13 cellular contexts compared by ENCODE assay signal in the genomic region with DNA sequence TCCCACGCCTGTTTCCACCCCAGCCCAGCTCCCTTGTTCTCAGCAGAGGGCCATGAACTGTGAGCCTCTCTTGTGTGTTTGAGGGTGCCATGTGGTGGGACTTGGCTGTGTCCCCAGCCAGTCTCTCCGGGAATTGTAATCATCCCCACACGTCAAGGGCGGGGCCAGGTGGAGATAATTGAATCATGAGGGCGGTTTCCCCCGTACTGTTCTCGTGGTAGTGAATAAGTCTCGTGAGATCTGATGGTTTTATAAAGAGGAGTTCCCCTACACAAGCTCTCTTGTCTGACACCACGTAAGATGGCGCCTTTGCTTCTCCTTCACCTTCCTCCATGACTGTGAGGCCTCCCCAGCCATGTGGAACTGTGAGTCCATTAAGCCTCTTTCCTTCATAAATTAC. TPM values are rescaled to one million over a fixed set of nuclear protein-coding genes. Genes with fewer than 3 reads are reported as not detected.
DNase-seq lines count a peak whose midpoint lies in the region; ATAC-seq and TF ChIP-seq lines count a peak whose summit lies in the region.
"Had no signal": no experiment of that assay in that cellular context is flagged by ENCODE, and none has a peak within 500 bp of the region (broad histone marks: within the 10 kb centered on the region; RNA-seq: fewer than 3 reads in every experiment).

No MANE protein-coding gene starts in this region.

- no peak overlapping the region for H3K9ac ChIP-seq in smooth muscle cell (ENCODE audit: low read depth)

- H3K4me3 ChIP-seq in smooth muscle cell, result no peak overlapping the region
- H3K4me3 ChIP-seq: GM12878 had no signal

- H3K79me2 ChIP-seq in smooth muscle cell (ENCODE audit: low read depth), result peaks cover 6% of the 10 kb centered on the region

- peak overlapping the region; percentile 63 for H3K27ac Mint-ChIP-seq in activated naive CD8-positive, alpha-beta T cell treated with anti-CD3 and anti-CD28 coated beads, Interleukin-2, amount 50 U/mL, for 24 hours
- H3K27ac Mint-ChIP-seq in activated naive CD8-positive, alpha-beta T cell treated with anti-CD3 and anti-CD28 coated beads for 36 hours, result no peak overlapping the region
- H3K27ac Mint-ChIP-seq in glutamatergic neuron (ENCODE audit: unreplicated experiment), result peak overlapping the region; percentile 86

- H3K4me1 ChIP-seq in smooth muscle cell (ENCODE audit: low read depth), result peaks cover 8% of the 10 kb centered on the region

- H3K36me3 ChIP-seq in smooth muscle cell (ENCODE audit: low read depth), result no peaks in the 10 kb centered on the region

- H3K27ac ChIP-seq in smooth muscle cell (ENCODE audit: low read depth), result peak overlapping the region; percentile 100
- H3K27ac ChIP-seq: C4-2B had no signal

- H3K4me3 Mint-ChIP-seq in activated naive CD8-positive, alpha-beta T cell treated with anti-CD3 and anti-CD28 coated beads, Interleukin-2, amount 50 U/mL, for 24 hours, result no peak overlapping the region
- no peak overlapping the region for H3K4me3 Mint-ChIP-seq in activated naive CD8-positive, alpha-beta T cell treated with anti-CD3 and anti-CD28 coated beads for 36 hours
- peak overlapping the region; percentile 61 for H3K4me3 Mint-ChIP-seq in glutamatergic neuron (ENCODE audit: unreplicated experiment)

- no peaks in the 10 kb centered on the region for H3K36me3 Mint-ChIP-seq in activated naive CD8-positive, alpha-beta T cell treated with anti-CD3 and anti-CD28 coated beads, Interleukin-2, amount 50 U/mL, for 24 hours (ENCODE audit: low read depth)
- no peaks in the 10 kb centered on the region for H3K36me3 Mint-ChIP-seq in activated naive CD8-positive, alpha-beta T cell treated with anti-CD3 and anti-CD28 coated beads for 36 hours
- no peaks in the 10 kb centered on the region for H3K36me3 Mint-ChIP-seq in glutamatergic neuron (ENCODE audit: unreplicated experiment)

- no peaks in the 10 kb centered on the region for H3K9me3 Mint-ChIP-seq in activated naive CD8-positive, alpha-beta T cell treated with anti-CD3 and anti-CD28 coated beads, Interleukin-2, amount 50 U/mL, for 24 hours
- no peaks in the 10 kb centered on the region for H3K9me3 Mint-ChIP-seq in activated naive CD8-positive, alpha-beta T cell treated with anti-CD3 and anti-CD28 coated beads for 36 hours
- H3K9me3 Mint-ChIP-seq in glutamatergic neuron (ENCODE audit: unreplicated experiment), result peaks cover 10% of the 10 kb centered on the region

- no peak for TF ChIP-seq CTCF in glutamatergic neuron (IDR thresholded peaks at IDR 0.05; ENCODE audit: partially characterized antibody, unreplicated experiment)
- TF ChIP-seq CTCF in smooth muscle cell (IDR thresholded peaks at IDR 0.05; ENCODE audit: borderline replicate concordance, insufficient read depth, poor library complexity, severe bottlenecking), result no peak

- peaks cover 8% of the 10 kb centered on the region for H3K27me3 Mint-ChIP-seq in activated naive CD8-positive, alpha-beta T cell treated with anti-CD3 and anti-CD28 coated beads, Interleukin-2, amount 50 U/mL, for 24 hours
- peaks cover 3% of the 10 kb centered on the region for H3K27me3 Mint-ChIP-seq in activated naive CD8-positive, alpha-beta T cell treated with anti-CD3 and anti-CD28 coated beads for 36 hours
- H3K27me3 Mint-ChIP-seq in glutamatergic neuron (ENCODE audit: unreplicated experiment), result peaks cover 6% of the 10 kb centered on the region

- WGBS in smooth muscle cell (ENCODE audit: low lambda C conversion rate), result 94% methylated on average over 10 of the region's 10 CpGs

- no peaks in the 10 kb centered on the region for H3K9me3 ChIP-seq in smooth muscle cell (replicated peaks; ENCODE audit: low read depth)

- no peak overlapping the region for H2AFZ ChIP-seq in smooth muscle cell (ENCODE audit: low read depth)

- H4K20me1 ChIP-seq in smooth muscle cell (ENCODE audit: low read depth), result no peaks in the 10 kb centered on the region

- H3K4me1 Mint-ChIP-seq in activated naive CD8-positive, alpha-beta T cell treated with anti-CD3 and anti-CD28 coated beads, Interleukin-2, amount 50 U/mL, for 24 hours, result peaks cover 6% of the 10 kb centered on the region
- peaks cover 5% of the 10 kb centered on the region for H3K4me1 Mint-ChIP-seq in activated naive CD8-positive, alpha-beta T cell treated with anti-CD3 and anti-CD28 coated beads for 36 hours
- peaks cover 8% of the 10 kb centered on the region for H3K4me1 Mint-ChIP-seq in glutamatergic neuron (ENCODE audit: low read depth, unreplicated experiment)

- DNase-seq in activated naive CD8-positive, alpha-beta T cell treated with anti-CD3 and anti-CD28 coated beads, Interleukin-2, amount 50 U/mL, for 24 hours, result no peak
- DNase-seq in activated naive CD8-positive, alpha-beta T cell treated with anti-CD3 and anti-CD28 coated beads for 36 hours, result no peak
- peak; percentile 74 for DNase-seq in NCI-H2171 treated with DMSO at 0.1 percent for 48 hours (lab: John Stamatoyannopoulos, UW)
- DNase-seq in glutamatergic neuron, result no peak
- no peak for DNase-seq in smooth muscle cell (lab: John Stamatoyannopoulos, UW; ENCODE audit: unreplicated experiment)
- DNase-seq in glomerular visceral epithelial cell (ENCODE audit: extremely low spot score), result no peak
- no peak for DNase-seq in amniotic stem cell (lab: John Stamatoyannopoulos, UW)
- DNase-seq: DMS53, HCEC 1CT, NCI-H1694 treated with DMSO at 0.1 percent for 48 hours had no signal

- peaks cover 14% of the 10 kb centered on the region for H3F3A ChIP-seq in smooth muscle cell (ENCODE audit: low read depth)

- no peak overlapping the region for H3K4me2 ChIP-seq in smooth muscle cell

- no peaks in the 10 kb centered on the region for H3K27me3 ChIP-seq in smooth muscle cell (ENCODE audit: low read depth)

- ATAC-seq in activated naive CD8-positive, alpha-beta T cell treated with anti-CD3 and anti-CD28 coated beads, Interleukin-2, amount 50 U/mL, for 24 hours, result peak; percentile 20
- no peak for ATAC-seq in GM19328 (IDR thresholded peaks at IDR 0.05; ENCODE audit: unreplicated experiment)
- ATAC-seq: GM12878 had no signal

RNA-seq across cellular contexts. Expression of gene COL6A2, which starts 57.2 kb away (rescaled TPM):
- 10 to 100 TPM; 16.0 to 16.5 TPM for total RNA-seq in activated naive CD8-positive, alpha-beta T cell treated with anti-CD3 and anti-CD28 coated beads for 36 hours
- total RNA-seq in glutamatergic neuron (ENCODE audit: unreplicated experiment) (55.2 TPM), smooth muscle cell (1,570 and 1,698 TPM in 2 replicates)
- 2,969 and 4,089 TPM in 2 replicates for polyA plus RNA-seq in smooth muscle cell

RNA-seq across cellular contexts. Expression of gene COL6A1, which starts 59.1 kb away (rescaled TPM):
- total RNA-seq in activated naive CD8-positive, alpha-beta T cell treated with anti-CD3 and anti-CD28 coated beads for 36 hours, result 1 to 10 TPM; 4.3 to 5.2 TPM
- total RNA-seq in glutamatergic neuron (ENCODE audit: unreplicated experiment) (407 TPM), smooth muscle cell (1,267 and 1,292 TPM in 2 replicates)
- 2,075 and 2,827 TPM in 2 replicates for polyA plus RNA-seq in smooth muscle cell

Comparison
In these comparisons a context has a peak if more than half of its experiments do, and no peak if none do; other contexts are left out.
1. RNA of gene COL6A2, which starts 57.2 kb away (total RNA-seq): 1,570 to 1,698 TPM in smooth muscle cell; 55.2 TPM in glutamatergic neuron (single experiment) and 16.0 to 16.5 TPM in activated naive CD8-positive, alpha-beta T cell treated with anti-CD3 and anti-CD28 coated beads for 36 hours; every median in the first group is over 10 times any median in the second.
2. RNA of gene COL6A1, which starts 59.1 kb away (total RNA-seq): 1,267 to 1,292 TPM in smooth muscle cell and 407 TPM in glutamatergic neuron (single experiment); 4.3 to 5.2 TPM in activated naive CD8-positive, alpha-beta T cell treated with anti-CD3 and anti-CD28 coated beads for 36 hours; every median in the first group is over 10 times any median in the second.